In the genomic region with DNA sequence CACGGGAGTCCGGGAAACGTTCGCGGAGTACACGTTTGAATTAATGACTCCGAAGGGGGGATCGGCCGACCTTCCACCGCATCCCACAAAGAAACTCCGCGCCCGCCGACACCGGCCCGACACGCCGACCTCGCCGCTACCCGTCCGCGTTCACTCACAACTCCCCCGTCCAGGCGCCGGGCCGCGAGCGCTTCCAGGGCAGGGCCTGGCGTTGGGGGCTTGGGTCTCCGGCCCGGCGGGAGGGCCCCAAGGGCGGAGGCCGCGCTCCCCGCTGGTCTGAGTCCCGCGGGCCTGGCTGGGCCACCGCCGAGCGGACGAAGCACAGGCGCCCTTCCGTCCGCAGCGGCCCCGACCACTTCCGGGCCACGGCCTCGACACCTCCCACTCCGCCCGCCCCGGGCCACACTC, we compare ENCODE assay signal across 8 cellular contexts. TPM values are rescaled to one million over a fixed set of nuclear protein-coding genes. Genes with fewer than 3 reads are reported as not detected.
A peak's percentile ranks its signal among the peaks of the same experiment; 100 is the strongest.
DNase-seq lines count a peak whose midpoint lies in the region; ATAC-seq and TF ChIP-seq lines count a peak whose summit lies in the region.
"Not testable (repeated sequence)": the region's sequence is repeated elsewhere in the genome, so short reads cannot be mapped to it uniquely, and the experiment has no call there.

No MANE protein-coding gene starts in this region.

- not testable (repeated sequence) for H3K36me3 ChIP-seq in PC-9 (ENCODE audit: low read depth)
- H3K36me3 ChIP-seq in naive thymus-derived CD4-positive, alpha-beta T cell (ENCODE audit: control insufficient read depth in 2 of 3, insufficient read depth in 3 of 3, low read length in 3 of 3) = peaks cover 3 to 30% (median 14%) of the 10 kb centered on the region in 3 experiments
- peaks cover 5 to 15% of the 10 kb centered on the region in 2 donors for H3K36me3 ChIP-seq in thyroid gland

- peaks cover 42% of the 10 kb centered on the region for H3K36me3 Mint-ChIP-seq in activated naive CD8-positive, alpha-beta T cell treated with anti-CD3 and anti-CD28 coated beads for 36 hours
- H3K36me3 Mint-ChIP-seq in naive thymus-derived CD4-positive, alpha-beta T cell = peaks cover 0 to 12% (median 10%) of the 10 kb centered on the region in 5 donors

- peak; percentile 55 for ATAC-seq in GM21717 (IDR thresholded peaks at IDR 0.05; ENCODE audit: unreplicated experiment)
- ATAC-seq in HG03354 (IDR thresholded peaks at IDR 0.05; ENCODE audit: poor library complexity, severe bottlenecking, unreplicated experiment) = peak; percentile 64
- ATAC-seq in naive thymus-derived CD4-positive, alpha-beta T cell = peak; percentile 64

- not testable (repeated sequence) for BruUV-seq in PC-9 (replicated peaks; lab: Mats Ljungman, UMichigan)

- H3K79me2 ChIP-seq in PC-9 (ENCODE audit: low read depth) = peaks cover 61% of the 10 kb centered on the region

- H3K27me3 ChIP-seq in PC-9 (ENCODE audit: insufficient read depth, low read depth); naive thymus-derived CD4-positive, alpha-beta T cell (ENCODE audit: control insufficient read depth in 2 of 2, insufficient read depth in 2 of 2, low read length in 2 of 2); thyroid gland: not testable (repeated sequence)

- peaks cover 34% of the 10 kb centered on the region for H3K4me1 Mint-ChIP-seq in activated naive CD8-positive, alpha-beta T cell treated with anti-CD3 and anti-CD28 coated beads for 36 hours
- peaks cover 16 to 42% (median 37%) of the 10 kb centered on the region in 7 donors for H3K4me1 Mint-ChIP-seq in naive thymus-derived CD4-positive, alpha-beta T cell

- 0% methylated on average over 14 to 16 of the region's 54 CpGs for WGBS in thyroid gland, 2 donors

- H3F3A ChIP-seq in PC-9 (ENCODE audit: insufficient read depth, low read depth) = peaks cover 26% of the 10 kb centered on the region; the same call in 1 of the 2 replicates

- H3K9me3 ChIP-seq in PC-9 (ENCODE audit: insufficient read depth, low read depth); naive thymus-derived CD4-positive, alpha-beta T cell (ENCODE audit: control insufficient read depth in 2 of 3, low read length in 3 of 3); thyroid gland: not testable (repeated sequence)

- not testable (repeated sequence) for TF ChIP-seq POLR2A in thyroid gland (IDR thresholded peaks at IDR 0.05)

- not testable (repeated sequence) for H3K9me2 ChIP-seq in PC-9 (ENCODE audit: insufficient read depth)

- not testable (repeated sequence) for TF ChIP-seq CTCF in GM12875 (IDR thresholded peaks at IDR 0.05; ENCODE audit: borderline replicate concordance, insufficient read depth, low read depth, low read length); PC-9 (conservative IDR thresholded peaks at IDR 0.05); foreskin fibroblast (IDR thresholded peaks at IDR 0.05; ENCODE audit: low read depth, low read length); thyroid gland (IDR thresholded peaks at IDR 0.05)

- H3K4me3 ChIP-seq in GM12875 (ENCODE audit: low read depth, low read length) (peak overlapping the region; percentile 90), PC-9 (peak overlapping the region; percentile 92), foreskin fibroblast (ENCODE audit: low read depth in 1 of 2, low read length in 2 of 2) (peak overlapping the region; percentile 69 to 95), thyroid gland (replicated peaks in 1 of 3) (peak overlapping the region; percentile 30 to 85 (median 51))
- H3K4me3 ChIP-seq in naive thymus-derived CD4-positive, alpha-beta T cell (ENCODE audit: low read length) = peak overlapping the region; percentile 99

- CTCF ChIA-PET in PC-9 (lab: Charles Lee); naive thymus-derived CD4-positive, alpha-beta T cell (lab: Charles Lee): not testable (repeated sequence)

- H3K4me2 ChIP-seq in PC-9 = peak overlapping the region; percentile 94

- not testable (repeated sequence) for H3K9me3 Mint-ChIP-seq in activated naive CD8-positive, alpha-beta T cell treated with anti-CD3 and anti-CD28 coated beads for 36 hours; naive thymus-derived CD4-positive, alpha-beta T cell

- H4K20me1 ChIP-seq in PC-9 (ENCODE audit: insufficient read depth) = peaks cover 46% of the 10 kb centered on the region

- H3K4me3 Mint-ChIP-seq in activated naive CD8-positive, alpha-beta T cell treated with anti-CD3 and anti-CD28 coated beads for 36 hours = peak overlapping the region; percentile 92
- peak overlapping the region; percentile 93 to 98 (median 95) for H3K4me3 Mint-ChIP-seq in naive thymus-derived CD4-positive, alpha-beta T cell

- not testable (repeated sequence) for H3K27me3 Mint-ChIP-seq in activated naive CD8-positive, alpha-beta T cell treated with anti-CD3 and anti-CD28 coated beads for 36 hours; naive thymus-derived CD4-positive, alpha-beta T cell

- POLR2A ChIA-PET in PC-9 (lab: Charles Lee; ENCODE audit: unreplicated experiment) = not testable (repeated sequence)
- POLR2A ChIA-PET in naive thymus-derived CD4-positive, alpha-beta T cell (lab: Charles Lee) = interaction anchor here (1.0 kb wide), 1 partner anchor 16 kb away, joined by 4 read pairs; a partner anchor contains a TSS

- not testable (repeated sequence) for DNase-seq in PC-9; activated naive CD8-positive, alpha-beta T cell treated with anti-CD3 and anti-CD28 coated beads for 36 hours; foreskin fibroblast; thyroid gland
- peak in 1 of 9 donors; percentile 14 for DNase-seq in naive thymus-derived CD4-positive, alpha-beta T cell

- H2AFZ ChIP-seq in PC-9 = peak overlapping the region; percentile 90; the same call in 1 of the 2 replicates

- H3K27ac Mint-ChIP-seq in activated naive CD8-positive, alpha-beta T cell treated with anti-CD3 and anti-CD28 coated beads for 36 hours = peak overlapping the region; percentile 97
- peak overlapping the region; percentile 95 to 99 (median 98) for H3K27ac Mint-ChIP-seq in naive thymus-derived CD4-positive, alpha-beta T cell

- intact Hi-C loops in PC-9 (cut with micrococcal nuclease; ENCODE audit: unreplicated experiment) = not testable (repeated sequence)
- intact Hi-C loops in naive thymus-derived CD4-positive, alpha-beta T cell (cut with micrococcal nuclease) = loop anchor here (5.0 to 10.0 kb wide), 8 partner anchors 63 to 655 kb away; a partner anchor contains a TSS
- intact Hi-C loops in thyroid gland (cut with DNase I) = loop anchor here (10.0 kb wide), 1 partner anchor 157 kb away; a partner anchor contains a TSS

- H3K27ac ChIP-seq in PC-9 (peak overlapping the region; percentile 89), thyroid gland (peak overlapping the region; percentile 88 to 97 (median 95))
- H3K27ac ChIP-seq in naive thymus-derived CD4-positive, alpha-beta T cell (ENCODE audit: low read depth, low read length) = peak overlapping the region; percentile 91

- H3K4me1 ChIP-seq in PC-9 (replicated peaks; ENCODE audit: insufficient read depth) (peaks cover 14% of the 10 kb centered on the region), thyroid gland (peaks cover 11 to 16% of the 10 kb centered on the region in 2 donors)
- peaks cover 13 to 15% of the 10 kb centered on the region in 2 donors for H3K4me1 ChIP-seq in naive thymus-derived CD4-positive, alpha-beta T cell (ENCODE audit: control insufficient read depth in 2 of 2, insufficient read depth in 2 of 2, low read length in 2 of 2)

RNA-seq across cellular contexts. Expression of a gene that starts 0.4 kb away (rescaled TPM):
- total RNA-seq in PC-9 (2021) (229 and 250 TPM in 2 replicates), thyroid gland (100 to 1,000 TPM; 127 to 158 (median 141) TPM)
- 100 to 1,000 TPM; 403 to 415 TPM for total RNA-seq in activated naive CD8-positive, alpha-beta T cell treated with anti-CD3 and anti-CD28 coated beads for 36 hours
- 100 to 1,000 TPM; 136 to 250 (median 220) TPM for total RNA-seq in naive thymus-derived CD4-positive, alpha-beta T cell
- polyA plus RNA-seq in naive thymus-derived CD4-positive, alpha-beta T cell = 100 to 1,000 TPM; 199 to 293 TPM

RNA-seq across cellular contexts. Expression of a gene that starts 16.1 kb away (rescaled TPM):
- total RNA-seq in PC-9 (2021) (131 and 216 TPM in 2 replicates), thyroid gland (100 to 1,000 TPM; 104 to 208 (median 169) TPM)
- 10 to 100 TPM; 27.5 to 30.0 TPM for total RNA-seq in activated naive CD8-positive, alpha-beta T cell treated with anti-CD3 and anti-CD28 coated beads for 36 hours
- 10 to 100 TPM; 19.9 to 29.3 (median 26.8) TPM for total RNA-seq in naive thymus-derived CD4-positive, alpha-beta T cell
- polyA plus RNA-seq in naive thymus-derived CD4-positive, alpha-beta T cell = 10 to 100 TPM; 39.9 to 44.2 TPM

RNA-seq across cellular contexts. Expression of a gene that starts 31.3 kb away (rescaled TPM):
- total RNA-seq in PC-9 (2021) (6.0 and 7.3 TPM in 2 replicates), thyroid gland (1 to 10 TPM in 3 of 4 donors, under 1 TPM in 1; 0.88 to 4.5 (median 1.4) TPM)
- total RNA-seq in activated naive CD8-positive, alpha-beta T cell treated with anti-CD3 and anti-CD28 coated beads for 36 hours = under 1 TPM; 0.87 to 0.92 TPM
- total RNA-seq in naive thymus-derived CD4-positive, alpha-beta T cell = 1 to 10 TPM in 3 of 5 experiments, under 1 TPM in 2; 0.34 to 3.8 (median 2.2) TPM
- not detected for polyA plus RNA-seq in naive thymus-derived CD4-positive, alpha-beta T cell

RNA-seq across cellular contexts. Expression of a gene that starts 44.1 kb away (rescaled TPM):
- total RNA-seq in PC-9 (2021) (38.8 and 41.1 TPM in 2 replicates), thyroid gland (10 to 100 TPM; 35.3 to 55.7 (median 41.3) TPM)
- total RNA-seq in activated naive CD8-positive, alpha-beta T cell treated with anti-CD3 and anti-CD28 coated beads for 36 hours = 10 to 100 TPM; 23.0 to 24.1 TPM
- total RNA-seq in naive thymus-derived CD4-positive, alpha-beta T cell = 10 to 100 TPM; 31.3 to 45.6 (median 36.8) TPM
- polyA plus RNA-seq in naive thymus-derived CD4-positive, alpha-beta T cell = 10 to 100 TPM; 12.6 to 25.6 TPM

RNA-seq across cellular contexts. Expression of a gene that starts 52.9 kb away (rescaled TPM):
- total RNA-seq in PC-9 (2021) = 20.2 and 23.4 TPM in 2 replicates
- total RNA-seq in activated naive CD8-positive, alpha-beta T cell treated with anti-CD3 and anti-CD28 coated beads for 36 hours = 10 to 100 TPM; 24.2 to 24.5 TPM
- total RNA-seq in naive thymus-derived CD4-positive, alpha-beta T cell = 10 to 100 TPM in 3 of 5 experiments, 1 to 10 TPM in 2; 7.7 to 26.5 (median 20.4) TPM
- 10 to 100 TPM in 1 of 2 donors, 1 to 10 TPM in 1; 6.0 to 12.9 TPM for polyA plus RNA-seq in naive thymus-derived CD4-positive, alpha-beta T cell
- 10 to 100 TPM; 13.4 to 44.0 (median 28.8) TPM for total RNA-seq in thyroid gland
